8 cellular contexts compared by ENCODE assay signal in the genomic region with DNA sequence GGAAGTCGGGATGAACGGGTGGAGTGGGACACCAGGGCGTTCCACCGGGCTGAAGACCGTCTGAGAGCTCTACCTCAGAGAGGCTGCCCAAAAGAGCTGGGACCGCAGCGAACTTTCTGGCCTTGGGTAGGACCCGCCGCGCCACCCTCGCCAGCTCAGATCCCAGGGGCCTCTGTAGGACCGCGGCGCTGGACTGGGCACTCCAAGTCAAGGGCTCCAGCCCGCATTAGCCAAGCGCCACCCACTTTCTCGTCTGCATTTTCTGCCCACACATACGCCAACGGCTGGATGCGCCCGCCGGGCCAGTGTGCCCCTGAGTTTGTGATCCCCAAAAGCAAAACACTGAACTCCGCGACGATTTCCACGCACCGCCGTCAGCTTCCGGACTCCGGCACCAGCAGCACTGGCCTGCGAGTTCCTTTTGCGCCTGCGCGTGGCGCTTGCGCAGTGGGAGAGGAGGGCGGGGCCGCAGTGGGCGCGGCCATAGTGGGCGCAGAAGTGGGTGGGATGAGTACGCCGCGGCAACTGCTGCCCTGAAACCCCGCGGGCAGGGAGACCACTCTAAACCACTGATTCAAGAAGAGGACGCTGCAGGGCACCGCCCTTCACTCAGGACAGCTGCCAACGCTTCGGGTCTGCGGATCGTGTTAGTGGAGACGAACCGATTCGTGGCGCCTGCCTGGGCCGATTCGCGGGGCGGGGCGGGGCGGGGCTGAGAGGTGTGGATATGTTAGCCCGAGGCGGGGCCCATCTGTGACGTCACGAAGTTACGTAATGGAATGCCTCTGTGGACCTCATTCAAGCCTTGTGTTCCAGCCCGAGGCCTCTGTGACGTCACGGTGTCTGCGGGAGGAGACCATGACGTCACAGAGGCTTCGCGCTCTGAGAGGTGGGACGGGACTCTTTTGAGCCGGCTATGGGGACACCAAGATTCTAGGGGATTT. TPM values are rescaled to one million over a fixed set of nuclear protein-coding genes. Genes with fewer than 3 reads are reported as not detected.
A peak's percentile ranks its signal among the peaks of the same experiment; 100 is the strongest.
DNase-seq lines count a peak whose midpoint lies in the region; ATAC-seq and TF ChIP-seq lines count a peak whose summit lies in the region.

No MANE protein-coding gene starts in this region.

- no peaks in the 10 kb centered on the region for H3K9me3 ChIP-seq in aorta (ENCODE audit: control insufficient read depth, low read length)

- peak overlapping the region; percentile 85 to 94 for H3K27ac ChIP-seq in aorta (ENCODE audit: low read depth in 1 of 2, low read length in 2 of 2)

- intact Hi-C loops in aorta (cut with DNase I): no loop called here

- ATAC-seq in GM18517 (IDR thresholded peaks at IDR 0.05; ENCODE audit: unreplicated experiment) (peak; percentile 95), HG03025 (IDR thresholded peaks at IDR 0.05; ENCODE audit: low FRiP score, unreplicated experiment) (peak; percentile 89), aorta (ENCODE audit: low FRiP score) (peak; percentile 96)

- in situ Hi-C loops in astrocyte of the cerebellum (cut with HindIII; ENCODE audit: low sequenced_read_pairs): no loop called here

- no peaks in the 10 kb centered on the region for H3K4me1 ChIP-seq in aorta (ENCODE audit: control insufficient read depth in 1 of 2, insufficient read depth in 2 of 2, low read length in 2 of 2)

- peak overlapping the region; percentile 87 for H3K4me3 ChIP-seq in astrocyte of the cerebellum (ENCODE audit: low read depth, low read length)
- peak overlapping the region; percentile 58 to 74 for H3K4me3 ChIP-seq in aorta (ENCODE audit: low read length in 2 of 2)

- peak; percentile 89 for DNase-seq in NCI-H2029 (lab: John Stamatoyannopoulos, UW)
- peak; percentile 95 for DNase-seq in T-helper 9 cell
- DNase-seq in astrocyte of the cerebellum (ENCODE audit: low read depth): peak; percentile 95
- peak; percentile 96 for DNase-seq in hepatic stellate cell (ENCODE audit: low spot score)
- peak; percentile 90 for DNase-seq in renal cortical epithelial cell (ENCODE audit: low read depth)
- peak; percentile 96 to 99 for DNase-seq in aorta

- no peaks in the 10 kb centered on the region for H3K36me3 ChIP-seq in aorta (ENCODE audit: control insufficient read depth in 1 of 2, insufficient read depth in 2 of 2, low read length in 1 of 2)

- no peaks in the 10 kb centered on the region for H3K27me3 ChIP-seq in aorta (ENCODE audit: control insufficient read depth in 1 of 2, insufficient read depth in 2 of 2, low read length in 1 of 2)

- no peak for TF ChIP-seq CTCF in astrocyte of the cerebellum (IDR thresholded peaks at IDR 0.05; ENCODE audit: low read depth, low read length, missing control alignments)

- WGBS in aorta, 2 donors: 0 to 1% methylated on average over 71 to 76 of the region's 76 CpGs

RNA-seq across cellular contexts. Expression of gene OSR1, which starts 10.5 kb away (rescaled TPM):
- 0.17 and 0.80 TPM in 2 replicates for total RNA-seq in renal cortical epithelial cell
- 10 to 100 TPM; 48.6 to 79.1 TPM for total RNA-seq in aorta
- polyA plus RNA-seq in aorta: 10 to 100 TPM; 13.1 to 55.1 TPM

Comparison
In these comparisons a context has a peak if more than half of its experiments do, and no peak if none do; other contexts are left out.
1. Peak in every context shown above with its lines: DNase-seq, ATAC-seq, H3K4me3 ChIP-seq and H3K27ac ChIP-seq.
2. RNA of gene OSR1, which starts 10.5 kb away (total RNA-seq): 48.6 to 79.1 TPM in aorta; 0.17 to 0.80 TPM in renal cortical epithelial cell; every median in the first group is over 10 times any median in the second.